In genomic region chr15:25670025-25670554, GRCh38 we compare ENCODE assay signal across 8 cellular contexts.
DNase-seq lines count a peak whose midpoint lies in the region; ATAC-seq and TF ChIP-seq lines count a peak whose summit lies in the region.

No MANE protein-coding gene starts in this region.

- H3K4me3 ChIP-seq in H7 (ENCODE audit: insufficient read depth, low read depth, low read length) = no peak overlapping the region; the same call in 1 of the 2 replicates
- peak overlapping the region in 1 of 4 donors; percentile 24 for H3K4me3 ChIP-seq in adrenal gland
- H3K4me3 ChIP-seq in right atrium auricular region = peak overlapping the region in 1 of 2 donors; percentile 27

- H3K4me1 ChIP-seq in adrenal gland (replicated peaks in 1 of 2) (peaks cover 10 to 19% of the 10 kb centered on the region in 2 donors), right atrium auricular region (peaks cover 0 to 25% of the 10 kb centered on the region in 2 donors)

- peak overlapping the region in 1 of 5 donors; percentile 27 for H3K27ac ChIP-seq in adrenal gland
- peak overlapping the region; percentile 36 to 44 for H3K27ac ChIP-seq in right atrium auricular region

- H3K27me3 ChIP-seq in H7 (ENCODE audit: control insufficient read depth, insufficient read depth, low read length) (no peaks in the 10 kb centered on the region), adrenal gland (no peaks in the 10 kb centered on the region), right atrium auricular region (no peaks in the 10 kb centered on the region)

- ATAC-seq in GM18868 (IDR thresholded peaks at IDR 0.05; ENCODE audit: unreplicated experiment) (no peak), GM21423 (IDR thresholded peaks at IDR 0.05; ENCODE audit: unreplicated experiment) (no peak), GM21526 (IDR thresholded peaks at IDR 0.05; ENCODE audit: low FRiP score, unreplicated experiment) (no peak)

- 14 to 18% (median 16%) methylated on average over 5 to 15 of the region's 15 CpGs for WGBS in adrenal gland, 4 donors

- DNase-seq in H7 (peak; percentile 89), adrenal gland (peak; percentile 54 to 77 (median 67)), right atrium auricular region (ENCODE audit: low spot score) (peak; percentile 65), renal cortical epithelial cell (ENCODE audit: low read depth) (peak; percentile 41), NCI-H1436 (lab: John Stamatoyannopoulos, UW) (no peak)

- no peaks in the 10 kb centered on the region for H3K36me3 ChIP-seq in H7 (replicated peaks; ENCODE audit: control insufficient read depth, insufficient read depth, low read length)
- H3K36me3 ChIP-seq in adrenal gland (replicated peaks in 1 of 2) = no peaks in the 10 kb centered on the region
- H3K36me3 ChIP-seq in right atrium auricular region = no peaks in the 10 kb centered on the region

- no peaks in the 10 kb centered on the region for H3K9me3 ChIP-seq in adrenal gland (replicated peaks in 1 of 3)
- no peaks in the 10 kb centered on the region for H3K9me3 ChIP-seq in right atrium auricular region

- intact Hi-C loops in adrenal gland (cut with DNase I) = no loop called here

- no peak for TF ChIP-seq POLR2A in adrenal gland (IDR thresholded peaks at IDR 0.05)

- TF ChIP-seq CTCF in adrenal gland (IDR thresholded peaks at IDR 0.05) = no peak
- no peak for TF ChIP-seq CTCF in right atrium auricular region (IDR thresholded peaks at IDR 0.05)
